In genomic region chr10:79447249-79447648, GRCh38 we compare ENCODE assay signal across 8 cellular contexts. TPM values are rescaled to one million over a fixed set of nuclear protein-coding genes. Genes with fewer than 3 reads are reported as not detected.
A peak's percentile ranks its signal among the peaks of the same experiment; 100 is the strongest.
DNase-seq lines count a peak whose midpoint lies in the region; ATAC-seq, FAIRE-seq and TF ChIP-seq lines count a peak whose summit lies in the region.
"Not testable (repeated sequence)": the region's sequence is repeated elsewhere in the genome, so short reads cannot be mapped to it uniquely, and the experiment has no call there.

No MANE protein-coding gene starts in this region.

- not testable (repeated sequence) for H3K27me3 ChIP-seq in BLaER1 treated with 17β-estradiol and CSF1 and Interleukin-3, amounts not matched to agents 10 nM and 100 nM; K562 (ENCODE audit: control insufficient read depth in 2 of 2, insufficient read depth in 2 of 2, low read length in 2 of 2); right atrium auricular region; gastrocnemius medialis

- WGBS in K562 (ENCODE audit: insufficient coverage, low coverage, missing lambda C conversion rate), result 83% methylated on average over 6 of the region's 6 CpGs

- FAIRE-seq in K562 (lab: Jason Lieb, UNC), result not testable (repeated sequence)

- not testable (repeated sequence) for TF ChIP-seq RAD21 in K562 (CRISPR knock-in tag; conservative IDR thresholded peaks at IDR 0.05 in 1 of 2, IDR thresholded peaks at IDR 0.05 in 1 of 2)

- H3K79me2 ChIP-seq in K562 (ENCODE audit: control insufficient read depth, insufficient read depth, low read length), result peaks cover 16% of the 10 kb centered on the region; the same call in 2 of the 3 replicates

- H3K4me1 ChIP-seq in BLaER1 treated with 17β-estradiol and CSF1 and Interleukin-3, amounts not matched to agents 10 nM and 100 nM, result peaks cover 19 to 57% (median 49%) of the 10 kb centered on the region in 10 experiments
- H3K4me1 ChIP-seq in K562 (replicated peaks in 1 of 2; ENCODE audit: control insufficient read depth in 2 of 2, insufficient read depth in 2 of 2, low read length in 2 of 2) (peaks cover 41 to 48% of the 10 kb centered on the region in 2 experiments), right atrium auricular region (peaks cover 0 to 30% of the 10 kb centered on the region in 2 donors), gastrocnemius medialis (peaks cover 53 to 59% of the 10 kb centered on the region in 2 donors)

- not testable (repeated sequence) for H3K36me3 ChIP-seq in BLaER1 treated with 17β-estradiol and CSF1 and Interleukin-3, amounts not matched to agents 10 nM and 100 nM; K562 (ENCODE audit: control insufficient read depth, insufficient read depth, low read length); right atrium auricular region; gastrocnemius medialis

- H3K4me3 ChIP-seq in BLaER1 treated with 17β-estradiol and CSF1 and Interleukin-3, amounts not matched to agents 10 nM and 100 nM; K562; right atrium auricular region; gastrocnemius medialis: not testable (repeated sequence)

- H3K4me2 ChIP-seq in BLaER1 treated with 17β-estradiol and CSF1 and Interleukin-3, amounts not matched to agents 10 nM and 100 nM, result peak overlapping the region in 8 of 11 experiments; percentile 76 to 97 (median 91); a peak in 12 of 22 replicates
- peak overlapping the region; percentile 93; the same call in 1 of the 2 replicates for H3K4me2 ChIP-seq in K562 (ENCODE audit: insufficient read depth, low read length)

- not testable (repeated sequence) for H2AFZ ChIP-seq in K562 (ENCODE audit: low read depth, low read length)

- not testable (repeated sequence) for H3K9ac ChIP-seq in BLaER1 treated with 17β-estradiol and CSF1 and Interleukin-3, amounts not matched to agents 10 nM and 100 nM; K562 (ENCODE audit: insufficient read depth in 1 of 2, low read depth in 2 of 2, low read length in 2 of 2)

- CTCF ChIA-PET in activated CD8-positive, alpha-beta T cell treated with anti-CD3 and anti-CD28 coated beads for 36 hours (lab: Charles Lee), result interaction anchor here (2.0 kb wide), 1 partner anchor 20 kb away, joined by 9 read pairs; no protein-coding TSS in a partner anchor
- CTCF ChIA-PET in K562 (lab: Yijun Ruan, JAX; ENCODE audit: low intra/inter-chr PET ratio), result not testable (repeated sequence)

- not testable (repeated sequence) for H3K27me3 Mint-ChIP-seq in HFFc6 (ENCODE audit: insufficient read depth); natural killer cell (ENCODE audit: low read depth in 2 of 2)
- H3K27me3 Mint-ChIP-seq in activated CD8-positive, alpha-beta T cell treated with anti-CD3 and anti-CD28 coated beads for 36 hours, result peaks cover 12% of the 10 kb centered on the region
- H3K27me3 Mint-ChIP-seq in type B pancreatic cell, result peaks cover 24% of the 10 kb centered on the region

- H3K4me1 Mint-ChIP-seq in HFFc6 (ENCODE audit: low read depth) (peaks cover 54% of the 10 kb centered on the region), natural killer cell (peaks cover 28 to 33% of the 10 kb centered on the region in 2 donors), type B pancreatic cell (ENCODE audit: unreplicated experiment) (peaks cover 41% of the 10 kb centered on the region)
- H3K4me1 Mint-ChIP-seq in activated CD8-positive, alpha-beta T cell treated with anti-CD3 and anti-CD28 coated beads for 36 hours (ENCODE audit: low read depth), result peaks cover 28% of the 10 kb centered on the region

- peak overlapping the region; percentile 72 for H3K27ac Mint-ChIP-seq in HFFc6
- not testable (repeated sequence) for H3K27ac Mint-ChIP-seq in activated CD8-positive, alpha-beta T cell treated with anti-CD3 and anti-CD28 coated beads for 36 hours
- H3K27ac Mint-ChIP-seq in natural killer cell, result peak overlapping the region; percentile 36 to 47
- peak overlapping the region; percentile 86 for H3K27ac Mint-ChIP-seq in type B pancreatic cell

- TF ChIP-seq CTCF in HFFc6 (IDR thresholded peaks at IDR 0.05); activated CD8-positive, alpha-beta T cell treated with anti-CD3 and anti-CD28 coated beads for 36 hours (IDR thresholded peaks at IDR 0.05); K562 (IDR thresholded peaks at IDR 0.05 in 2 of 3, conservative IDR thresholded peaks at IDR 0.05 in 1 of 3; ENCODE audit: insufficient read depth in 2 of 3, low read depth in 1 of 3, low read length in 3 of 3); right atrium auricular region (IDR thresholded peaks at IDR 0.05); natural killer cell (IDR thresholded peaks at IDR 0.05); gastrocnemius medialis (IDR thresholded peaks at IDR 0.05 in 4 of 5, conservative IDR thresholded peaks at IDR 0.05 in 1 of 5); type B pancreatic cell (conservative IDR thresholded peaks at IDR 0.05): not testable (repeated sequence)

- ATAC-seq in activated CD8-positive, alpha-beta T cell treated with anti-CD3 and anti-CD28 coated beads for 36 hours; K562; natural killer cell; gastrocnemius medialis: not testable (repeated sequence)

- intact Hi-C loops in activated CD8-positive, alpha-beta T cell treated with anti-CD3 and anti-CD28 coated beads for 36 hours (cut with micrococcal nuclease); K562 (cut with micrococcal nuclease): not testable (repeated sequence)
- intact Hi-C loops in natural killer cell (cut with micrococcal nuclease), result loop anchor here (5.0 kb wide), 1 partner anchor 1145 kb away; no protein-coding TSS in a partner anchor
- intact Hi-C loops in gastrocnemius medialis (cut with DNase I; ENCODE audit: low total_unique reads), result loop anchor here (5.0 to 10.0 kb wide), 2 partner anchors 292 to 760 kb away; partner anchors contain the start of gene ANXA11

- H3K27ac ChIP-seq in BLaER1 treated with 17β-estradiol and CSF1 and Interleukin-3, amounts not matched to agents 10 nM and 100 nM; K562 (ENCODE audit: extremely low read depth, low read depth, low read length): not testable (repeated sequence)
- H3K27ac ChIP-seq in right atrium auricular region, result peak overlapping the region; percentile 93 to 99
- H3K27ac ChIP-seq in gastrocnemius medialis, result peak overlapping the region; percentile 91 to 98 (median 94)

- not testable (repeated sequence) for TF ChIP-seq POLR2A in K562 (conservative IDR thresholded peaks at IDR 0.05); gastrocnemius medialis (IDR thresholded peaks at IDR 0.05)

- H3K4me3 Mint-ChIP-seq in HFFc6, result peak overlapping the region; percentile 92
- peak overlapping the region; percentile 22 for H3K4me3 Mint-ChIP-seq in activated CD8-positive, alpha-beta T cell treated with anti-CD3 and anti-CD28 coated beads for 36 hours
- H3K4me3 Mint-ChIP-seq in natural killer cell, result peak overlapping the region; percentile 77
- H3K4me3 Mint-ChIP-seq in type B pancreatic cell, result peak overlapping the region; percentile 89

- H3K36me3 Mint-ChIP-seq in HFFc6 (ENCODE audit: low read depth); activated CD8-positive, alpha-beta T cell treated with anti-CD3 and anti-CD28 coated beads for 36 hours (ENCODE audit: low read depth); natural killer cell; type B pancreatic cell: not testable (repeated sequence)

- H4K20me1 ChIP-seq in BLaER1 treated with 17β-estradiol and CSF1 and Interleukin-3, amounts not matched to agents 10 nM and 100 nM, result peaks cover 20 to 26% (median 25%) of the 10 kb centered on the region in 11 experiments
- H4K20me1 ChIP-seq in K562 (replicated peaks; ENCODE audit: control insufficient read depth, insufficient read depth, low read length), result not testable (repeated sequence)

- H3K9me3 Mint-ChIP-seq in HFFc6; activated CD8-positive, alpha-beta T cell treated with anti-CD3 and anti-CD28 coated beads for 36 hours; natural killer cell; type B pancreatic cell: not testable (repeated sequence)

- not testable (repeated sequence) for BruUV-seq in K562 (replicated peaks; lab: Mats Ljungman, UMichigan)

- DNase-seq in HFFc6; activated CD8-positive, alpha-beta T cell treated with anti-CD3 and anti-CD28 coated beads for 36 hours; K562 (ENCODE audit: extremely low read depth in 1 of 4, low spot score in 3 of 4); right atrium auricular region (ENCODE audit: low spot score); natural killer cell; gastrocnemius medialis; type B pancreatic cell (ENCODE audit: extremely low spot score, unreplicated experiment): not testable (repeated sequence)

- TF ChIP-seq EP300 in K562 (IDR thresholded peaks at IDR 0.05; ENCODE audit: low read length), result not testable (repeated sequence)

- POLR2A ChIA-PET in activated CD8-positive, alpha-beta T cell treated with anti-CD3 and anti-CD28 coated beads for 36 hours (lab: Charles Lee), result interaction anchor here (0.5 to 1.0 kb wide), 2 partner anchors 9 to 20 kb away, joined by 3 read pairs; no protein-coding TSS in a partner anchor
- POLR2A ChIA-PET in K562 (lab: Yijun Ruan, JAX), result interaction anchor here (0.6 to 2.5 kb wide), 6 partner anchors 8 to 99 kb away, joined by 3 to 19 read pairs (median 6); no protein-coding TSS in a partner anchor

- H3K9me3 ChIP-seq in BLaER1 treated with 17β-estradiol and CSF1 and Interleukin-3, amounts not matched to agents 10 nM and 100 nM (replicated peaks in 1 of 11); K562 (replicated peaks; ENCODE audit: control insufficient read depth, insufficient read depth, low read depth, low read length); right atrium auricular region; gastrocnemius medialis: not testable (repeated sequence)

- in situ Hi-C loops in K562 (cut with MboI), result not testable (repeated sequence)
- in situ Hi-C loops in gastrocnemius medialis (cut with MboI; ENCODE audit: low sequenced_read_pairs in 4 of 4), result loop anchor here in 1 of 4 donors (25.0 kb wide), 1 partner anchor 360 kb away; no protein-coding TSS in a partner anchor

- H3K9me1 ChIP-seq in K562 (ENCODE audit: control insufficient read depth, insufficient read depth, low read length), result not testable (repeated sequence)

RNA-seq across cellular contexts. Expression of gene ZCCHC24, which starts 1.8 kb away (rescaled TPM):
- total RNA-seq in HFFc6 (2021; fragmentation: NEBNext Ultra II Directional; extraction: Animal tissue kit (Norgen Biotek cat#: 25700)), result 10 to 100 TPM; 33.2 to 40.3 (median 37.5) TPM
- total RNA-seq in activated CD8-positive, alpha-beta T cell treated with anti-CD3 and anti-CD28 coated beads for 36 hours, result 1 to 10 TPM; 1.0 to 1.7 TPM
- total RNA-seq in K562 (2011; cell fraction: chromatin; rRNA removed; ENCODE audit: low replicate concordance), result 4.0 and 6.3 TPM in 2 replicates
- 4.8 and 4.9 TPM in 2 replicates for total RNA-seq in K562 (2011; cell fraction: nucleolus; rRNA removed)
- 4.4 and 6.7 TPM in 2 replicates for total RNA-seq in K562 (2011; cell fraction: nucleoplasm; rRNA removed)
- total RNA-seq in K562 (2014; rRNA removed) (3.6 and 4.9 TPM in 2 replicates), K562 (2014; rRNA removed; fragmentation: Illumina TruSeq; extraction: Trizol) (3.9 and 4.0 TPM in 2 replicates), K562 (2015; rRNA removed; fragmentation: Illumina TruSeq; extraction: Trizol) (5.5 and 5.7 TPM in 2 replicates), K562 (2021) (11.0 and 11.5 TPM in 2 replicates), right atrium auricular region (10 to 100 TPM; 45.6 to 85.9 TPM), natural killer cell (1 to 10 TPM; 2.8 to 4.0 (median 3.6) TPM), gastrocnemius medialis (100 to 1,000 TPM in 1 of 4 donors, 10 to 100 TPM in 3; 59.6 to 122 (median 84.5) TPM), type B pancreatic cell (ENCODE audit: low replicate concordance) (2.7 and 29.1 TPM in 2 replicates)
- polyA plus RNA-seq in K562 (2011; rRNA removed) (4.6 and 5.0 TPM in 2 replicates), K562 (2014; fragmentation: Illumina TruSeq; extraction: Trizol) (7.0 and 7.6 TPM in 2 replicates), K562 (2014; fragmentation: Nextera tagmentation; extraction: Ambion mirVana) (under 1 TPM; 0.84 to 0.86 TPM), K562 (2014; rRNA removed) (5.1 and 6.0 TPM in 2 replicates)
- 4.7 and 8.4 TPM in 2 replicates for polyA plus RNA-seq in K562 (2011; cell fraction: cytosol; rRNA removed)
- polyA plus RNA-seq in K562 (2011; cell fraction: nucleus; rRNA removed), result 3.1 and 5.6 TPM in 2 replicates
- polyA plus RNA-seq in K562 (2012), result 6.8 and 12.0 TPM in 2 replicates
- polyA minus RNA-seq in K562 (2011; rRNA and poly(A)+ RNA removed), result 3.4 and 4.7 TPM in 2 replicates
- 6.1 and 6.4 TPM in 2 replicates for polyA minus RNA-seq in K562 (2011; cell fraction: cytosol; rRNA and poly(A)+ RNA removed)
- 3.0 TPM in 2 replicates for polyA minus RNA-seq in K562 (2011; cell fraction: nucleus; rRNA and poly(A)+ RNA removed)

Comparison
In these comparisons a context has a peak if more than half of its experiments do, and no peak if none do; other contexts are left out.
1. H3K4me3 Mint-ChIP-seq: peak in every context shown above with its lines; median percentile 92 in HFFc6; 89 in type B pancreatic cell; 77 in natural killer cell; 22 in activated CD8-positive, alpha-beta T cell treated with anti-CD3 and anti-CD28 coated beads for 36 hours.